Comparison of ENCODE assay signal across 2 cellular contexts in the genomic region with DNA sequence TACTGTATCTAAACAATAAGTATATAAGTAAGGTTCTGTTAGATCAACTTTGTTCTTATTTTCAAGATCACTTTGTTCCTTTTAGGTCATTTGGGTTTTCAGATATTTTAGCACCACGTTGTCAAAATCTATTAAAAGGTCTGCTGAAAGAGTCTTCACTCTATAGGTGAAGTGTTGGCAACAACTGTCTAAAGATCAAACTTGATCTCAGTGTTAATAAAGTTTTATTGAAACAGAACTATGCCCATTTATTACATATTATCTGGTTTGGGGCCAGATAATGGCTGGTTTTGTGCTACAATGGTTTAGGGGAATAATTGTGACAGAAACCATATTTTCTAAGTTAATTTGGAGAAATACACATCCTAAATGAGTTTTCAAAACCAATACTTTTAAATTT.
TF ChIP-seq lines count a peak whose summit lies in the region.

No MANE protein-coding gene starts in this region.

TF ChIP-seq in GM12878, 131 proteins besides CTCF, POLR2A, EP300 and RAD21:
- TF ChIP-seq, protein P1, sequence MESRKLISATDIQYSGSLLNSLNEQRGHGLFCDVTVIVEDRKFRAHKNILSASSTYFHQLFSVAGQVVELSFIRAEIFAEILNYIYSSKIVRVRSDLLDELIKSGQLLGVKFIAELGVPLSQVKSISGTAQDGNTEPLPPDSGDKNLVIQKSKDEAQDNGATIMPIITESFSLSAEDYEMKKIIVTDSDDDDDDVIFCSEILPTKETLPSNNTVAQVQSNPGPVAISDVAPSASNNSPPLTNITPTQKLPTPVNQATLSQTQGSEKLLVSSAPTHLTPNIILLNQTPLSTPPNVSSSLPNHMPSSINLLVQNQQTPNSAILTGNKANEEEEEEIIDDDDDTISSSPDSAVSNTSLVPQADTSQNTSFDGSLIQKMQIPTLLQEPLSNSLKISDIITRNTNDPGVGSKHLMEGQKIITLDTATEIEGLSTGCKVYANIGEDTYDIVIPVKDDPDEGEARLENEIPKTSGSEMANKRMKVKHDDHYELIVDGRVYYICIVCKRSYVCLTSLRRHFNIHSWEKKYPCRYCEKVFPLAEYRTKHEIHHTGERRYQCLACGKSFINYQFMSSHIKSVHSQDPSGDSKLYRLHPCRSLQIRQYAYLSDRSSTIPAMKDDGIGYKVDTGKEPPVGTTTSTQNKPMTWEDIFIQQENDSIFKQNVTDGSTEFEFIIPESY (IDR thresholded peaks at IDR 0.05) = no peak
- TF ChIP-seq SPI1 (IDR thresholded peaks at IDR 0.05; ENCODE audit: borderline replicate concordance, insufficient read depth, low read depth, low read length) (no peak), SMAD1 (IDR thresholded peaks at IDR 0.05; ENCODE audit: low read depth, partially characterized antibody) (no peak), POLR2AphosphoS5 (IDR thresholded peaks at IDR 0.05; ENCODE audit: low read length) (no peak), NBN (IDR thresholded peaks at IDR 0.05) (no peak)
- TF ChIP-seq, protein P2, sequence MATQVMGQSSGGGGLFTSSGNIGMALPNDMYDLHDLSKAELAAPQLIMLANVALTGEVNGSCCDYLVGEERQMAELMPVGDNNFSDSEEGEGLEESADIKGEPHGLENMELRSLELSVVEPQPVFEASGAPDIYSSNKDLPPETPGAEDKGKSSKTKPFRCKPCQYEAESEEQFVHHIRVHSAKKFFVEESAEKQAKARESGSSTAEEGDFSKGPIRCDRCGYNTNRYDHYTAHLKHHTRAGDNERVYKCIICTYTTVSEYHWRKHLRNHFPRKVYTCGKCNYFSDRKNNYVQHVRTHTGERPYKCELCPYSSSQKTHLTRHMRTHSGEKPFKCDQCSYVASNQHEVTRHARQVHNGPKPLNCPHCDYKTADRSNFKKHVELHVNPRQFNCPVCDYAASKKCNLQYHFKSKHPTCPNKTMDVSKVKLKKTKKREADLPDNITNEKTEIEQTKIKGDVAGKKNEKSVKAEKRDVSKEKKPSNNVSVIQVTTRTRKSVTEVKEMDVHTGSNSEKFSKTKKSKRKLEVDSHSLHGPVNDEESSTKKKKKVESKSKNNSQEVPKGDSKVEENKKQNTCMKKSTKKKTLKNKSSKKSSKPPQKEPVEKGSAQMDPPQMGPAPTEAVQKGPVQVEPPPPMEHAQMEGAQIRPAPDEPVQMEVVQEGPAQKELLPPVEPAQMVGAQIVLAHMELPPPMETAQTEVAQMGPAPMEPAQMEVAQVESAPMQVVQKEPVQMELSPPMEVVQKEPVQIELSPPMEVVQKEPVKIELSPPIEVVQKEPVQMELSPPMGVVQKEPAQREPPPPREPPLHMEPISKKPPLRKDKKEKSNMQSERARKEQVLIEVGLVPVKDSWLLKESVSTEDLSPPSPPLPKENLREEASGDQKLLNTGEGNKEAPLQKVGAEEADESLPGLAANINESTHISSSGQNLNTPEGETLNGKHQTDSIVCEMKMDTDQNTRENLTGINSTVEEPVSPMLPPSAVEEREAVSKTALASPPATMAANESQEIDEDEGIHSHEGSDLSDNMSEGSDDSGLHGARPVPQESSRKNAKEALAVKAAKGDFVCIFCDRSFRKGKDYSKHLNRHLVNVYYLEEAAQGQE (IDR thresholded peaks at IDR 0.05; ENCODE audit: low read depth, low read length) = no peak
- TF ChIP-seq, protein P3, sequence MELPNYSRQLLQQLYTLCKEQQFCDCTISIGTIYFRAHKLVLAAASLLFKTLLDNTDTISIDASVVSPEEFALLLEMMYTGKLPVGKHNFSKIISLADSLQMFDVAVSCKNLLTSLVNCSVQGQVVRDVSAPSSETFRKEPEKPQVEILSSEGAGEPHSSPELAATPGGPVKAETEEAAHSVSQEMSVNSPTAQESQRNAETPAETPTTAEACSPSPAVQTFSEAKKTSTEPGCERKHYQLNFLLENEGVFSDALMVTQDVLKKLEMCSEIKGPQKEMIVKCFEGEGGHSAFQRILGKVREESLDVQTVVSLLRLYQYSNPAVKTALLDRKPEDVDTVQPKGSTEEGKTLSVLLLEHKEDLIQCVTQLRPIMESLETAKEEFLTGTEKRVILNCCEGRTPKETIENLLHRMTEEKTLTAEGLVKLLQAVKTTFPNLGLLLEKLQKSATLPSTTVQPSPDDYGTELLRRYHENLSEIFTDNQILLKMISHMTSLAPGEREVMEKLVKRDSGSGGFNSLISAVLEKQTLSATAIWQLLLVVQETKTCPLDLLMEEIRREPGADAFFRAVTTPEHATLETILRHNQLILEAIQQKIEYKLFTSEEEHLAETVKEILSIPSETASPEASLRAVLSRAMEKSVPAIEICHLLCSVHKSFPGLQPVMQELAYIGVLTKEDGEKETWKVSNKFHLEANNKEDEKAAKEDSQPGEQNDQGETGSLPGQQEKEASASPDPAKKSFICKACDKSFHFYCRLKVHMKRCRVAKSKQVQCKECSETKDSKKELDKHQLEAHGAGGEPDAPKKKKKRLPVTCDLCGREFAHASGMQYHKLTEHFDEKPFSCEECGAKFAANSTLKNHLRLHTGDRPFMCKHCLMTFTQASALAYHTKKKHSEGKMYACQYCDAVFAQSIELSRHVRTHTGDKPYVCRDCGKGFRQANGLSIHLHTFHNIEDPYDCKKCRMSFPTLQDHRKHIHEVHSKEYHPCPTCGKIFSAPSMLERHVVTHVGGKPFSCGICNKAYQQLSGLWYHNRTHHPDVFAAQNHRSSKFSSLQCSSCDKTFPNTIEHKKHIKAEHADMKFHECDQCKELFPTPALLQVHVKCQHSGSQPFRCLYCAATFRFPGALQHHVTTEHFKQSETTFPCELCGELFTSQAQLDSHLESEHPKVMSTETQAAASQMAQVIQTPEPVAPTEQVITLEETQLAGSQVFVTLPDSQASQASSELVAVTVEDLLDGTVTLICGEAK (IDR thresholded peaks at IDR 0.05; ENCODE audit: borderline replicate concordance) = peak; percentile 55; the same call in 1 of the 2 replicates

TF ChIP-seq in K562, 482 proteins besides CTCF, POLR2A, EP300 and RAD21:
- TF ChIP-seq, protein P3 (IDR thresholded peaks at IDR 0.05) = peak; percentile 58; the same call in 1 of the 2 replicates
- TF ChIP-seq, protein P3 (CRISPR knock-in tag; IDR thresholded peaks at IDR 0.05) = 0 out of 2 replicates have a peak, but pooled peaks have one; percentile 20
- TF ChIP-seq, protein P4, sequence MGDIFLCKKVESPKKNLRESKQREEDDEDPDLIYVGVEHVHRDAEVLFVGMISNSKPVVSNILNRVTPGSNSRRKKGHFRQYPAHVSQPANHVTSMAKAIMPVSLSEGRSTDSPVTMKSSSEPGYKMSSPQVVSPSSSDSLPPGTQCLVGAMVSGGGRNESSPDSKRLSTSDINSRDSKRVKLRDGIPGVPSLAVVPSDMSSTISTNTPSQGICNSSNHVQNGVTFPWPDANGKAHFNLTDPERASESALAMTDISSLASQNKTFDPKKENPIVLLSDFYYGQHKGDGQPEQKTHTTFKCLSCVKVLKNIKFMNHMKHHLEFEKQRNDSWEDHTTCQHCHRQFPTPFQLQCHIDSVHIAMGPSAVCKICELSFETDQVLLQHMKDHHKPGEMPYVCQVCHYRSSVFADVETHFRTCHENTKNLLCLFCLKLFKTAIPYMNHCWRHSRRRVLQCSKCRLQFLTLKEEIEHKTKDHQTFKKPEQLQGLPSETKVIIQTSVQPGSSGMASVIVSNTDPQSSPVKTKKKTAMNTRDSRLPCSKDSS (IDR thresholded peaks at IDR 0.05; ENCODE audit: low read depth, partially characterized antibody) = no peak
